Comparison of ENCODE assay signal across 8 cellular contexts in genomic region chr7:25216837-25217236, GRCh38. TPM values are rescaled to one million over a fixed set of nuclear protein-coding genes. Genes with fewer than 3 reads are reported as not detected.
A peak's percentile ranks its signal among the peaks of the same experiment; 100 is the strongest.
DNase-seq lines count a peak whose midpoint lies in the region; ATAC-seq and TF ChIP-seq lines count a peak whose summit lies in the region.

No MANE protein-coding gene starts in this region.

- TF ChIP-seq POLR2A in Peyer's patch (IDR thresholded peaks at IDR 0.05) (no peak), erythroblast (IDR thresholded peaks at IDR 0.05; ENCODE audit: low read length) (no peak)

- H3K4me2 ChIP-seq in KMS-11: no peak overlapping the region

- H3K9me3 ChIP-seq in Peyer's patch: no peaks in the 10 kb centered on the region

- H3K27me3 ChIP-seq in KMS-11 (ENCODE audit: insufficient read depth, low read depth) (no peaks in the 10 kb centered on the region), Peyer's patch (no peaks in the 10 kb centered on the region), H7 (ENCODE audit: control insufficient read depth, insufficient read depth, low read length) (no peaks in the 10 kb centered on the region)

- ATAC-seq in effector memory CD8-positive, alpha-beta T cell (replicated peaks): no peak

- H3K27ac Mint-ChIP-seq in osteocyte (ENCODE audit: unreplicated experiment): no peak overlapping the region
- H3K27ac Mint-ChIP-seq in effector memory CD8-positive, alpha-beta T cell: no peak overlapping the region
- H3K27ac Mint-ChIP-seq in activated CD4-positive, alpha-beta T cell treated with anti-CD3 and anti-CD28 coated beads, Interleukin-2, amount 10 ng/mL, durations not matched to agents 24 days and 14 days: no peak overlapping the region

- TF ChIP-seq CTCF in KMS-11 (conservative IDR thresholded peaks at IDR 0.05; ENCODE audit: low read depth, low read length) (peak; percentile 90), Peyer's patch (IDR thresholded peaks at IDR 0.05) (peak; percentile 52 to 85 (median 70)), osteocyte (IDR thresholded peaks at IDR 0.05) (peak; percentile 77)

- no peaks in the 10 kb centered on the region for H3K36me3 ChIP-seq in KMS-11 (ENCODE audit: insufficient read depth)
- H3K36me3 ChIP-seq in Peyer's patch: no peaks in the 10 kb centered on the region
- H3K36me3 ChIP-seq in H7 (replicated peaks; ENCODE audit: control insufficient read depth, insufficient read depth, low read length): no peaks in the 10 kb centered on the region

- H3K4me3 ChIP-seq in KMS-11 (IDR thresholded peaks at IDR 0.05; ENCODE audit: insufficient read depth, low read depth, low read length) (no peak overlapping the region), Peyer's patch (no peak overlapping the region), H7 (ENCODE audit: insufficient read depth, low read depth, low read length) (no peak overlapping the region)

- H3K9ac ChIP-seq in KMS-11: no peak overlapping the region

- H3K9me3 Mint-ChIP-seq in osteocyte (ENCODE audit: unreplicated experiment): no peaks in the 10 kb centered on the region
- H3K9me3 Mint-ChIP-seq in effector memory CD8-positive, alpha-beta T cell: no peaks in the 10 kb centered on the region
- no peaks in the 10 kb centered on the region for H3K9me3 Mint-ChIP-seq in activated CD4-positive, alpha-beta T cell treated with anti-CD3 and anti-CD28 coated beads, Interleukin-2, amount 10 ng/mL, durations not matched to agents 24 days and 14 days

- H3K4me1 Mint-ChIP-seq in osteocyte (ENCODE audit: unreplicated experiment): no peaks in the 10 kb centered on the region
- peaks cover 0 to 2% of the 10 kb centered on the region in 2 donors for H3K4me1 Mint-ChIP-seq in effector memory CD8-positive, alpha-beta T cell (ENCODE audit: low read depth in 2 of 2)
- no peaks in the 10 kb centered on the region for H3K4me1 Mint-ChIP-seq in activated CD4-positive, alpha-beta T cell treated with anti-CD3 and anti-CD28 coated beads, Interleukin-2, amount 10 ng/mL, durations not matched to agents 24 days and 14 days

- no peak overlapping the region for H3K27ac ChIP-seq in KMS-11
- H3K27ac ChIP-seq in Peyer's patch: no peak overlapping the region

- DNase-seq in Daoy (ENCODE audit: low read depth) (peak; percentile 37), Peyer's patch (no peak), erythroblast (lab: John Stamatoyannopoulos, UW) (peak; percentile 28 to 65), osteocyte (ENCODE audit: extremely low spot score, unreplicated experiment) (no peak), H7 (no peak)
- no peak for DNase-seq in effector memory CD8-positive, alpha-beta T cell
- no peak for DNase-seq in activated CD4-positive, alpha-beta T cell treated with anti-CD3 and anti-CD28 coated beads, Interleukin-2, amount 10 ng/mL, durations not matched to agents 24 days and 14 days

- no peak overlapping the region for H2AFZ ChIP-seq in KMS-11 (ENCODE audit: low read depth)

- no peaks in the 10 kb centered on the region for H4K20me1 ChIP-seq in KMS-11 (ENCODE audit: insufficient read depth)

- intact Hi-C loops in activated CD4-positive, alpha-beta T cell treated with anti-CD3 and anti-CD28 coated beads, Interleukin-2, amount 10 ng/mL, durations not matched to agents 24 days and 14 days (cut with micrococcal nuclease): no loop called here

- H3K4me1 ChIP-seq in KMS-11 (ENCODE audit: low read depth, poor library complexity, severe bottlenecking) (no peaks in the 10 kb centered on the region), Peyer's patch (peaks cover 0 to 6% (median 0%) of the 10 kb centered on the region in 4 donors)

- H3K27me3 Mint-ChIP-seq in osteocyte (ENCODE audit: unreplicated experiment): peaks cover 36% of the 10 kb centered on the region
- H3K27me3 Mint-ChIP-seq in effector memory CD8-positive, alpha-beta T cell: peaks cover 50 to 58% of the 10 kb centered on the region in 2 donors
- H3K27me3 Mint-ChIP-seq in activated CD4-positive, alpha-beta T cell treated with anti-CD3 and anti-CD28 coated beads, Interleukin-2, amount 10 ng/mL, durations not matched to agents 24 days and 14 days: peaks cover 18% of the 10 kb centered on the region

- H3K36me3 Mint-ChIP-seq in osteocyte (ENCODE audit: unreplicated experiment): no peaks in the 10 kb centered on the region
- H3K36me3 Mint-ChIP-seq in effector memory CD8-positive, alpha-beta T cell (ENCODE audit: insufficient read depth): no peaks in the 10 kb centered on the region
- no peaks in the 10 kb centered on the region for H3K36me3 Mint-ChIP-seq in activated CD4-positive, alpha-beta T cell treated with anti-CD3 and anti-CD28 coated beads, Interleukin-2, amount 10 ng/mL, durations not matched to agents 24 days and 14 days (ENCODE audit: low read depth)

- H3K79me2 ChIP-seq in KMS-11 (ENCODE audit: insufficient read depth, low read depth): no peaks in the 10 kb centered on the region

- no peak overlapping the region for H3K4me3 Mint-ChIP-seq in osteocyte (ENCODE audit: unreplicated experiment)
- H3K4me3 Mint-ChIP-seq in effector memory CD8-positive, alpha-beta T cell: no peak overlapping the region
- no peak overlapping the region for H3K4me3 Mint-ChIP-seq in activated CD4-positive, alpha-beta T cell treated with anti-CD3 and anti-CD28 coated beads, Interleukin-2, amount 10 ng/mL, durations not matched to agents 24 days and 14 days

RNA-seq across cellular contexts. Expression of gene NPVF, which starts 11.4 kb away (rescaled TPM):
- not detected in 2 replicates for total RNA-seq in Daoy (2014; rRNA removed; shearing (Covaris generic))
- total RNA-seq in Peyer's patch: not detected
- not detected in 2 replicates for total RNA-seq in osteocyte
- total RNA-seq in activated CD4-positive, alpha-beta T cell treated with anti-CD3 and anti-CD28 coated beads, Interleukin-2, amount 10 ng/mL, durations not matched to agents 24 days and 14 days: not detected in 2 replicates
- not detected in 2 replicates for total RNA-seq in H7 (2014; rRNA removed; shearing (Covaris generic))

Comparison
In these comparisons a context has a peak if more than half of its experiments do, and no peak if none do; other contexts are left out.
1. DNase-seq: peak in Daoy (single experiment) and erythroblast (2 of 2); none in Peyer's patch (0 of 3), osteocyte (single experiment), effector memory CD8-positive, alpha-beta T cell (0 of 3), activated CD4-positive, alpha-beta T cell treated with anti-CD3 and anti-CD28 coated beads, Interleukin-2, amount 10 ng/mL, durations not matched to agents 24 days and 14 days (single experiment) and H7 (single experiment).
2. Peak in every context shown above with its lines, with median percentiles within 50 percentile points of each other: CTCF ChIP-seq.